24 cellular contexts compared by ENCODE assay signal in the genomic region with DNA sequence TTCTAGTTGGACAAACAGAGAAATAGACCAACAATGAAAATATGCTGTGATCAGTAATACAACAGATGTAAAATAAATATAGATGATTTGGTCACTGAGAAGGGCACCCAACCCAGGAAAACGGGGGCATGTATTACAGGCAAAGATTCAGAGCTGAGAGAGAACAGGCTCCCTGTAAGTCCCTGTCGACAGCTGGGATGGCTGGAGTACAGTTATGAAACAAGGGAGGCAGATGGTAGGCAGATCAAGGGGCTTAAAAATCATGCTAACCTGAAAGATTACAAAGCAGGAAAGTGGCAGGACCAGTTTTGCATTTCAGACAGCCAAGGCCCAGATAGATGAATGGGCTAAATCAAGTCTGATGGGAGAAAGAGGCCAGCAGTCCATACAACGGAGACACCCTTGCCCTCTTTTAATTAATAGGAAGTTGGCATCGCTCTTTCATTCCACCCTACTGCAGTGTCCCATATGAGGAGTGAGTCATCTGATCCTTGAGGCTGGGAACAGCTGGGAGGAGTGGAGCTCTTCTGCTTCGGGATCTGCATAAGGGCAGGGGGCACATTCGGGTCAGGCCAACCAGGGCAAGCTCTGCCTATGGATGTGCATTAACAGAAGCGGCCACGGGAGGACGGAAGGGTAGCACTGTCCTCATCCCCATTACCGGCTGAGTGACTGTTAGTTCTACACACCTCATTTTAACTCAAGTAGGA.
DNase-seq lines count a peak whose midpoint lies in the region; ATAC-seq and TF ChIP-seq lines count a peak whose summit lies in the region.
"Had no signal": no experiment of that assay in that cellular context is flagged by ENCODE, and none has a peak within 500 bp of the region (broad histone marks: within the 10 kb centered on the region; RNA-seq: fewer than 3 reads in every experiment).

No MANE protein-coding gene starts in this region.

- peaks cover 0 to 6% (median 2%) of the 10 kb centered on the region in 3 experiments; a peak in 3 of 7 replicates for H3K36me3 Mint-ChIP-seq in H9 (ENCODE audit: insufficient read depth in 1 of 3, low read depth in 3 of 3)
- H3K36me3 Mint-ChIP-seq in WTC11 = peaks cover 3% of the 10 kb centered on the region; the same call in 1 of the 2 replicates
- H3K36me3 Mint-ChIP-seq: activated naive CD4-positive, alpha-beta T cell treated with anti-CD3 and anti-CD28 coated beads, Interleukin-2, amount 50 U/mL, for 24 hours had no signal

- H2AFZ ChIP-seq in H9 (ENCODE audit: low read length) = no peak overlapping the region
- H2AFZ ChIP-seq: parathyroid adenoma had no signal

- no peak overlapping the region for H3K9ac ChIP-seq in H9 (ENCODE audit: extremely low read depth, insufficient read length, low read length)
- no peak overlapping the region for H3K9ac ChIP-seq in mesendoderm (ENCODE audit: low read length)
- H3K9ac ChIP-seq: parathyroid adenoma had no signal

- H2AK5ac ChIP-seq in H9 (ENCODE audit: insufficient read length, low read length) (no peak overlapping the region), mesendoderm (ENCODE audit: low read length) (no peak overlapping the region)

- no peaks in the 10 kb centered on the region for H3K23me2 ChIP-seq in H9 (ENCODE audit: insufficient read length, low read depth, low read length, poor library complexity, severe bottlenecking)

- H3T11ph ChIP-seq in H9 (ENCODE audit: low read length) = no peak overlapping the region

- no peak overlapping the region for H3K4me3 Mint-ChIP-seq in H9
- no peak overlapping the region for H3K4me3 Mint-ChIP-seq in WTC11
- H3K4me3 Mint-ChIP-seq: activated CD4-positive, alpha-beta memory T cell treated with anti-CD3 and anti-CD28 coated beads, Interleukin-2, amount 10 ng/mL, durations not matched to agents 7 days and 5 days; activated naive CD4-positive, alpha-beta T cell treated with anti-CD3 and anti-CD28 coated beads, Interleukin-2, amount 50 U/mL, for 24 hours; activated T-cell treated with anti-CD3 and anti-CD28 coated beads, Interleukin-2, amount 50 U/mL, for 72 hours; effector memory CD8-positive, alpha-beta T cell; T-helper 17 cell had no signal

- WGBS in H9 (ENCODE audit: extremely low coverage, insufficient read length, low lambda C conversion rate) = no CpG with 5 or more reads among the region's 10 CpGs
- no CpG with 5 or more reads among the region's 10 CpGs for WGBS in mesendoderm (ENCODE audit: extremely low coverage, insufficient coverage, low lambda C conversion rate)

- no peak overlapping the region for H3K18ac ChIP-seq in H9 (ENCODE audit: insufficient read length, low read depth, low read length)
- no peak overlapping the region for H3K18ac ChIP-seq in mesendoderm (ENCODE audit: low read length)

- H4K8ac ChIP-seq in H9 (replicated peaks; ENCODE audit: insufficient read length, low read depth, low read length) (no peak overlapping the region), mesendoderm (ENCODE audit: low read depth, low read length) (no peak overlapping the region)

- H3K4me3 ChIP-seq in mesendoderm (ENCODE audit: low read length) = no peak overlapping the region
- H3K4me3 ChIP-seq: sigmoid colon, tibial artery had no signal

- no peaks in the 10 kb centered on the region for H4K20me1 ChIP-seq in H9 (ENCODE audit: control insufficient read depth, insufficient read depth, insufficient read length)

- H3K27me3 Mint-ChIP-seq in H9 (ENCODE audit: low read depth) = no peaks in the 10 kb centered on the region
- H3K27me3 Mint-ChIP-seq in WTC11 (ENCODE audit: low read depth) = no peaks in the 10 kb centered on the region
- H3K27me3 Mint-ChIP-seq: activated CD4-positive, alpha-beta memory T cell treated with anti-CD3 and anti-CD28 coated beads, Interleukin-2, amount 10 ng/mL, durations not matched to agents 7 days and 5 days; activated naive CD4-positive, alpha-beta T cell treated with anti-CD3 and anti-CD28 coated beads, Interleukin-2, amount 50 U/mL, for 24 hours; T-helper 17 cell had no signal

- H3K4me1 Mint-ChIP-seq in H9 (peaks cover 6 to 7% of the 10 kb centered on the region in 2 experiments; a peak in 3 of 4 replicates), WTC11 (peaks cover 8% of the 10 kb centered on the region)
- H3K4me1 Mint-ChIP-seq: activated CD4-positive, alpha-beta memory T cell treated with anti-CD3 and anti-CD28 coated beads, Interleukin-2, amount 10 ng/mL, durations not matched to agents 7 days and 5 days; activated naive CD4-positive, alpha-beta T cell treated with anti-CD3 and anti-CD28 coated beads, Interleukin-2, amount 50 U/mL, for 24 hours had no signal

- H3K56ac ChIP-seq in H9 (ENCODE audit: insufficient read length, low read depth, low read length) (no peak overlapping the region), mesendoderm (ENCODE audit: low read length) (no peak overlapping the region)

- H3K14ac ChIP-seq in H9 (ENCODE audit: insufficient read depth, low read length) = no peak overlapping the region

- no peaks in the 10 kb centered on the region for H3K36me3 ChIP-seq in mesendoderm (ENCODE audit: control insufficient read depth, insufficient read depth, low read length)
- H3K36me3 ChIP-seq: sigmoid colon, tibial artery had no signal

- DNase-seq in DMS 273 treated with DMSO at 0.1 percent for 48 hours (lab: John Stamatoyannopoulos, UW) (peak; percentile 47), H9 (peak; percentile 64), WTC11 (ENCODE audit: low spot score) (peak; percentile 47), mesendoderm (peak; percentile 58), NCI-H2196 treated with DMSO at 0.1 percent for 48 hours (lab: John Stamatoyannopoulos, UW; ENCODE audit: unreplicated experiment) (no peak), SW 1271 (lab: John Stamatoyannopoulos, UW) (no peak)
- DNase-seq: activated CD4-positive, alpha-beta memory T cell treated with anti-CD3 and anti-CD28 coated beads, Interleukin-2, amount 10 ng/mL, durations not matched to agents 7 days and 5 days; activated T-cell treated with anti-CD3 and anti-CD28 coated beads, Interleukin-2, amount 50 U/mL, for 72 hours; effector memory CD8-positive, alpha-beta T cell; KBM-7; mammary epithelial cell; MV-4-11; NCI-H2029; NCI-H526; SHP77 treated with DMSO at 0.1 percent for 48 hours; sigmoid colon; stimulated activated CD4-positive, alpha-beta T cell treated with anti-CD3 and anti-CD28 coated beads, Interleukin-1b, Interleukin-23, amount 100 ng/mL, for 48 hours; stimulated activated naive CD8-positive, alpha-beta T cell treated with anti-CD3 and anti-CD28 coated beads, Interleukin-15, Interleukin-2, amounts not matched to agents 100 U/mL and 50 U/mL, for 24 hours; T-helper 17 cell; tibial artery had no signal

- H4K5ac ChIP-seq in H9 (ENCODE audit: insufficient read length, low read depth, low read length) = no peak overlapping the region
- H4K5ac ChIP-seq in mesendoderm (ENCODE audit: low read length) = no peak overlapping the region

- H3K4ac ChIP-seq in H9 (ENCODE audit: low read depth, low read length) (no peak overlapping the region), mesendoderm (ENCODE audit: low read depth, low read length) (no peak overlapping the region)

- H3K27ac ChIP-seq in H9 (ENCODE audit: insufficient read length, low read depth, low read length) = no peak overlapping the region
- no peak overlapping the region for H3K27ac ChIP-seq in mesendoderm (ENCODE audit: low read depth, low read length)
- H3K27ac ChIP-seq: parathyroid adenoma, sigmoid colon, tibial artery had no signal

- H3K27ac Mint-ChIP-seq in H9 = peak overlapping the region in 2 of 3 experiments; percentile 14 to 44; a peak in 2 of 7 replicates
- H3K27ac Mint-ChIP-seq in WTC11 = no peak overlapping the region
- H3K27ac Mint-ChIP-seq: activated CD4-positive, alpha-beta memory T cell treated with anti-CD3 and anti-CD28 coated beads, Interleukin-2, amount 10 ng/mL, durations not matched to agents 7 days and 5 days; activated naive CD4-positive, alpha-beta T cell treated with anti-CD3 and anti-CD28 coated beads, Interleukin-2, amount 50 U/mL, for 24 hours; activated T-cell treated with anti-CD3 and anti-CD28 coated beads, Interleukin-2, amount 50 U/mL, for 72 hours; T-helper 17 cell had no signal

- H2BK15ac ChIP-seq in H9 (ENCODE audit: low read depth, low read length) (no peak overlapping the region), mesendoderm (replicated peaks; ENCODE audit: low read depth) (no peak overlapping the region)

- CTCF ChIA-PET in WTC11 (lab: Charles Lee) = interaction anchor here (1.8 kb wide), 1 partner anchor 20 kb away, joined by 4 read pairs; no protein-coding TSS in a partner anchor

- ATAC-seq in WTC11 = peak; percentile 96
- no peak for ATAC-seq in activated CD4-positive, CD25-positive, alpha-beta regulatory T cell treated with anti-CD3 and anti-CD28 coated beads, Interleukin-2, amount 50 U/mL, for 24 hours
- no peak for ATAC-seq in HG03571 (IDR thresholded peaks at IDR 0.05; ENCODE audit: unreplicated experiment)
- ATAC-seq: activated T-cell treated with anti-CD3 and anti-CD28 coated beads, Interleukin-2, amount 50 U/mL, for 72 hours; effector memory CD8-positive, alpha-beta T cell; stimulated activated naive CD8-positive, alpha-beta T cell treated with anti-CD3 and anti-CD28 coated beads, Interleukin-15, Interleukin-2, amounts not matched to agents 100 U/mL and 50 U/mL, for 24 hours; T-helper 17 cell had no signal

- H3K4me1 ChIP-seq in H9 (ENCODE audit: insufficient read depth, low read length) (no peaks in the 10 kb centered on the region), mesendoderm (ENCODE audit: control insufficient read depth, low read depth, low read length) (no peaks in the 10 kb centered on the region)
- H3K4me1 ChIP-seq: parathyroid adenoma, sigmoid colon, tibial artery had no signal

- H3K9me3 Mint-ChIP-seq in H9 = peaks cover 2% of the 10 kb centered on the region in 2 experiments; a peak in 3 of 5 replicates
- H3K9me3 Mint-ChIP-seq in WTC11 = peaks cover 7% of the 10 kb centered on the region
- H3K9me3 Mint-ChIP-seq: activated naive CD4-positive, alpha-beta T cell treated with anti-CD3 and anti-CD28 coated beads, Interleukin-2, amount 50 U/mL, for 24 hours; effector memory CD8-positive, alpha-beta T cell had no signal

- no peak overlapping the region for H3K23ac ChIP-seq in H9 (ENCODE audit: insufficient read length, low read depth, low read length)
- no peak overlapping the region for H3K23ac ChIP-seq in mesendoderm (ENCODE audit: low read length)

- TF ChIP-seq CTCF in H9 (conservative IDR thresholded peaks at IDR 0.05) (peak; percentile 29; the same call in 2 of the 3 replicates), WTC11 (IDR thresholded peaks at IDR 0.05) (no peak)

- POLR2A ChIA-PET in WTC11 (lab: Charles Lee) = no interaction called here

- no peak overlapping the region for H2BK20ac ChIP-seq in H9 (ENCODE audit: low read depth, low read length, poor library complexity, severe bottlenecking)

- H3K9me3 ChIP-seq in H9 (ENCODE audit: control insufficient read depth, low read depth, low read length) = no peaks in the 10 kb centered on the region
- H3K9me3 ChIP-seq: tibial artery had no signal

- H2BK5ac ChIP-seq in H9 (ENCODE audit: insufficient read length, low read length) (no peak overlapping the region), mesendoderm (ENCODE audit: low read length) (no peak overlapping the region)

- H3K27me3 ChIP-seq in H9 (ENCODE audit: insufficient read depth, low read length) = no peaks in the 10 kb centered on the region
- H3K27me3 ChIP-seq in mesendoderm (ENCODE audit: insufficient read depth, low read length, poor library complexity) = no peaks in the 10 kb centered on the region
- H3K27me3 ChIP-seq: sigmoid colon, tibial artery had no signal

- H3K4me2 ChIP-seq in H9 (ENCODE audit: insufficient read depth, insufficient read length, low read length) = no peak overlapping the region
- H3K4me2 ChIP-seq in mesendoderm (ENCODE audit: low read length) = no peak overlapping the region

- H4K91ac ChIP-seq in H9 (ENCODE audit: insufficient read length, low read depth, low read length) = no peak overlapping the region

- no peak overlapping the region for H2BK12ac ChIP-seq in H9 (ENCODE audit: insufficient read length, low read depth, low read length)

- no peaks in the 10 kb centered on the region for H3K79me2 ChIP-seq in H9 (ENCODE audit: insufficient read depth, low read length)
- H3K79me2 ChIP-seq in mesendoderm (ENCODE audit: control insufficient read depth, insufficient read depth, low read length) = no peaks in the 10 kb centered on the region
- H3K79me2 ChIP-seq: parathyroid adenoma had no signal

- no peak overlapping the region for H2BK120ac ChIP-seq in H9 (ENCODE audit: low read depth, low read length, poor library complexity, severe bottlenecking)
- H2BK120ac ChIP-seq in mesendoderm (ENCODE audit: low read depth, low read length) = no peak overlapping the region

- H3K79me1 ChIP-seq in H9 (ENCODE audit: insufficient read depth, low read depth, low read length, poor library complexity, severe bottlenecking) = no peaks in the 10 kb centered on the region
- H3K79me1 ChIP-seq in mesendoderm (ENCODE audit: low read length) = peaks cover 6% of the 10 kb centered on the region

Comparison
In these comparisons a context has a peak if more than half of its experiments do, and no peak if none do; other contexts are left out.
1. DNase-seq: peak in DMS 273 treated with DMSO at 0.1 percent for 48 hours (single experiment), H9 (single experiment), WTC11 (single experiment) and mesendoderm (single experiment); none in NCI-H2196 treated with DMSO at 0.1 percent for 48 hours (single experiment) and SW 1271 (0 of 2).